In genomic region chr2:159497857-159498256, GRCh38 we compare ENCODE assay signal across 11 cellular contexts.
DNase-seq lines count a peak whose midpoint lies in the region; ATAC-seq and TF ChIP-seq lines count a peak whose summit lies in the region.
"Had no signal": no experiment of that assay in that cellular context is flagged by ENCODE, and none has a peak within 500 bp of the region (broad histone marks: within the 10 kb centered on the region; RNA-seq: fewer than 3 reads in every experiment).

No MANE protein-coding gene starts in this region.

- H3K36me3 Mint-ChIP-seq in activated CD8-positive, alpha-beta T cell treated with anti-CD3 and anti-CD28 coated beads for 36 hours (ENCODE audit: low read depth), result peaks cover 9% of the 10 kb centered on the region
- peaks cover 2% of the 10 kb centered on the region for H3K36me3 Mint-ChIP-seq in activated CD8-positive, alpha-beta T cell treated with anti-CD3 and anti-CD28 coated beads, Interleukin-2, amount 10 ng/mL, durations not matched to agents 7 days and 5 days (ENCODE audit: low read depth)

- CTCF ChIA-PET in activated CD8-positive, alpha-beta T cell treated with anti-CD3 and anti-CD28 coated beads for 36 hours (lab: Charles Lee), result no interaction called here
- CTCF ChIA-PET in activated CD8-positive, alpha-beta T cell treated with anti-CD3 and anti-CD28 coated beads, Interleukin-2, amount 10 ng/mL, durations not matched to agents 7 days and 5 days (lab: Charles Lee), result interaction anchor here (1.0 kb wide), 1 partner anchor 9 kb away, joined by 4 read pairs; no protein-coding TSS in a partner anchor

- no peak overlapping the region for H3K9ac ChIP-seq in SK-N-MC (ENCODE audit: insufficient read length)

- H3K27me3 ChIP-seq in foreskin keratinocyte, result no peaks in the 10 kb centered on the region

- no peak for TF ChIP-seq CTCF in activated CD8-positive, alpha-beta T cell treated with anti-CD3 and anti-CD28 coated beads for 36 hours (IDR thresholded peaks at IDR 0.05)
- TF ChIP-seq CTCF in foreskin keratinocyte (conservative IDR thresholded peaks at IDR 0.05), result no peak

- intact Hi-C loops in activated CD8-positive, alpha-beta T cell treated with anti-CD3 and anti-CD28 coated beads for 36 hours (cut with micrococcal nuclease), result no loop called here

- peaks cover 14% of the 10 kb centered on the region for H3K9me3 Mint-ChIP-seq in activated CD8-positive, alpha-beta T cell treated with anti-CD3 and anti-CD28 coated beads for 36 hours
- H3K9me3 Mint-ChIP-seq in activated CD8-positive, alpha-beta T cell treated with anti-CD3 and anti-CD28 coated beads, Interleukin-2, amount 10 ng/mL, durations not matched to agents 7 days and 5 days (ENCODE audit: insufficient read depth), result peaks cover 4% of the 10 kb centered on the region
- peaks cover 0 to 7% of the 10 kb centered on the region in 2 donors for H3K9me3 Mint-ChIP-seq in stimulated activated naive CD8-positive, alpha-beta T cell treated with anti-CD3 and anti-CD28 coated beads, Interleukin-15, amount 100 ng/mL, for 72 hours

- H3K27ac ChIP-seq in SK-N-MC (peak overlapping the region; percentile 75), foreskin keratinocyte (no peak overlapping the region)

- no peaks in the 10 kb centered on the region for H3K27me3 Mint-ChIP-seq in activated CD8-positive, alpha-beta T cell treated with anti-CD3 and anti-CD28 coated beads for 36 hours
- no peaks in the 10 kb centered on the region for H3K27me3 Mint-ChIP-seq in activated CD8-positive, alpha-beta T cell treated with anti-CD3 and anti-CD28 coated beads, Interleukin-2, amount 10 ng/mL, durations not matched to agents 7 days and 5 days (ENCODE audit: low read depth)
- H3K27me3 Mint-ChIP-seq in stimulated activated naive CD8-positive, alpha-beta T cell treated with anti-CD3 and anti-CD28 coated beads, Interleukin-15, amount 100 ng/mL, for 72 hours, result no peaks in the 10 kb centered on the region

- no peak overlapping the region for H3K4me3 ChIP-seq in SK-N-MC

- H3K4me3 Mint-ChIP-seq in activated CD8-positive, alpha-beta T cell treated with anti-CD3 and anti-CD28 coated beads for 36 hours, result no peak overlapping the region
- no peak overlapping the region for H3K4me3 Mint-ChIP-seq in activated CD8-positive, alpha-beta T cell treated with anti-CD3 and anti-CD28 coated beads, Interleukin-2, amount 10 ng/mL, durations not matched to agents 7 days and 5 days
- no peak overlapping the region for H3K4me3 Mint-ChIP-seq in stimulated activated naive CD8-positive, alpha-beta T cell treated with anti-CD3 and anti-CD28 coated beads, Interleukin-15, amount 100 ng/mL, for 72 hours

- peaks cover 11% of the 10 kb centered on the region for H3K4me1 Mint-ChIP-seq in activated CD8-positive, alpha-beta T cell treated with anti-CD3 and anti-CD28 coated beads for 36 hours (ENCODE audit: low read depth)
- H3K4me1 Mint-ChIP-seq in activated CD8-positive, alpha-beta T cell treated with anti-CD3 and anti-CD28 coated beads, Interleukin-2, amount 10 ng/mL, durations not matched to agents 7 days and 5 days (ENCODE audit: low read depth), result peaks cover 13% of the 10 kb centered on the region
- H3K4me1 Mint-ChIP-seq in stimulated activated naive CD8-positive, alpha-beta T cell treated with anti-CD3 and anti-CD28 coated beads, Interleukin-15, amount 100 ng/mL, for 72 hours, result peaks cover 13% of the 10 kb centered on the region

- peaks cover 20% of the 10 kb centered on the region for H3K4me1 ChIP-seq in foreskin keratinocyte

- DNase-seq in activated CD8-positive, alpha-beta T cell treated with anti-CD3 and anti-CD28 coated beads for 36 hours, result no peak
- DNase-seq in activated CD8-positive, alpha-beta T cell treated with anti-CD3 and anti-CD28 coated beads, Interleukin-2, amount 10 ng/mL, durations not matched to agents 7 days and 5 days, result no peak
- no peak for DNase-seq in SK-N-MC (ENCODE audit: low read depth, low spot score)
- peak; percentile 37 for DNase-seq in foreskin keratinocyte
- no peak for DNase-seq in stimulated activated naive CD8-positive, alpha-beta T cell treated with anti-CD3 and anti-CD28 coated beads, Interleukin-15, amount 100 ng/mL, for 72 hours
- DNase-seq in MV-4-11 (lab: John Stamatoyannopoulos, UW), result no peak
- no peak for DNase-seq in activated CD4-positive, alpha-beta T cell treated with anti-CD3 and anti-CD28 coated beads for 4 hours
- DNase-seq: activated CD8-positive, alpha-beta memory T cell treated with anti-CD3 and anti-CD28 coated beads, Interleukin-2, amount 50 U/mL, for 4 hours; H7; stimulated activated CD4-positive, alpha-beta T cell treated with anti-CD3 and anti-CD28 coated beads, Interleukin-2, amount 100 ng/mL, for 24 hours had no signal

- H3K27ac Mint-ChIP-seq in activated CD8-positive, alpha-beta T cell treated with anti-CD3 and anti-CD28 coated beads for 36 hours, result peak overlapping the region; percentile 66
- no peak overlapping the region for H3K27ac Mint-ChIP-seq in activated CD8-positive, alpha-beta T cell treated with anti-CD3 and anti-CD28 coated beads, Interleukin-2, amount 10 ng/mL, durations not matched to agents 7 days and 5 days
- no peak overlapping the region for H3K27ac Mint-ChIP-seq in stimulated activated naive CD8-positive, alpha-beta T cell treated with anti-CD3 and anti-CD28 coated beads, Interleukin-15, amount 100 ng/mL, for 72 hours

- ATAC-seq in activated CD8-positive, alpha-beta T cell treated with anti-CD3 and anti-CD28 coated beads for 36 hours, result peak; percentile 67
- no peak for ATAC-seq in activated CD8-positive, alpha-beta T cell treated with anti-CD3 and anti-CD28 coated beads, Interleukin-2, amount 10 ng/mL, durations not matched to agents 7 days and 5 days
- ATAC-seq in foreskin keratinocyte (peak; percentile 9), GM19455 (IDR thresholded peaks at IDR 0.05; ENCODE audit: unreplicated experiment) (no peak)
- peak; percentile 65 for ATAC-seq in stimulated activated naive CD8-positive, alpha-beta T cell treated with anti-CD3 and anti-CD28 coated beads, Interleukin-15, amount 100 ng/mL, for 72 hours

- POLR2A ChIA-PET in activated CD8-positive, alpha-beta T cell treated with anti-CD3 and anti-CD28 coated beads for 36 hours (lab: Charles Lee), result interaction anchor here (0.7 kb wide), 1 partner anchor 543 kb away, joined by 3 read pairs; no protein-coding TSS in a partner anchor
- POLR2A ChIA-PET in activated CD8-positive, alpha-beta T cell treated with anti-CD3 and anti-CD28 coated beads, Interleukin-2, amount 10 ng/mL, durations not matched to agents 7 days and 5 days (lab: Charles Lee), result interaction anchor here (0.9 kb wide), 1 partner anchor 214 kb away, joined by 3 read pairs; the partner anchor contains the start of gene MARCHF7

- no peaks in the 10 kb centered on the region for H3K36me3 ChIP-seq in SK-N-MC (ENCODE audit: insufficient read depth, low read length)

- no peaks in the 10 kb centered on the region for H3K9me3 ChIP-seq in SK-N-MC (ENCODE audit: low read depth, low read length)

Comparison
In these comparisons a context has a peak if more than half of its experiments do, and no peak if none do; other contexts are left out.
1. ATAC-seq: peak in activated CD8-positive, alpha-beta T cell treated with anti-CD3 and anti-CD28 coated beads for 36 hours (single experiment), foreskin keratinocyte (single experiment) and stimulated activated naive CD8-positive, alpha-beta T cell treated with anti-CD3 and anti-CD28 coated beads, Interleukin-15, amount 100 ng/mL, for 72 hours (single experiment); none in activated CD8-positive, alpha-beta T cell treated with anti-CD3 and anti-CD28 coated beads, Interleukin-2, amount 10 ng/mL, durations not matched to agents 7 days and 5 days (single experiment) and GM19455 (single experiment).
2. DNase-seq: peak in foreskin keratinocyte (2 of 2); none in activated CD8-positive, alpha-beta T cell treated with anti-CD3 and anti-CD28 coated beads for 36 hours (single experiment), activated CD8-positive, alpha-beta T cell treated with anti-CD3 and anti-CD28 coated beads, Interleukin-2, amount 10 ng/mL, durations not matched to agents 7 days and 5 days (single experiment), SK-N-MC (single experiment), stimulated activated naive CD8-positive, alpha-beta T cell treated with anti-CD3 and anti-CD28 coated beads, Interleukin-15, amount 100 ng/mL, for 72 hours (0 of 2), MV-4-11 (single experiment) and activated CD4-positive, alpha-beta T cell treated with anti-CD3 and anti-CD28 coated beads for 4 hours (0 of 2).